In genomic region chr17:80141463-80142165, GRCh38 we compare ENCODE assay signal across 26 cellular contexts. TPM values are rescaled to one million over a fixed set of nuclear protein-coding genes. Genes with fewer than 3 reads are reported as not detected.
DNase-seq lines count a peak whose midpoint lies in the region; ATAC-seq, FAIRE-seq and TF ChIP-seq lines count a peak whose summit lies in the region.
"Had no signal": no experiment of that assay in that cellular context is flagged by ENCODE, and none has a peak within 500 bp of the region (broad histone marks: within the 10 kb centered on the region; RNA-seq: fewer than 3 reads in every experiment).

No MANE protein-coding gene starts in this region.

- no peak overlapping the region for H3K27ac ChIP-seq in HepG2 (ENCODE audit: extremely low read length, insufficient read depth, low read length)
- H3K27ac ChIP-seq in right lobe of liver: no peak overlapping the region
- no peak overlapping the region for H3K27ac ChIP-seq in neural progenitor cell
- no peak overlapping the region for H3K27ac ChIP-seq in ascending aorta
- H3K27ac ChIP-seq: 22Rv1, HL-60 had no signal

- H3K27me3 ChIP-seq in HepG2 (ENCODE audit: control insufficient read depth in 1 of 2, insufficient read depth in 2 of 2, low read length in 2 of 2) (no peaks in the 10 kb centered on the region; a peak in 1 of 5 replicates), right lobe of liver (no peaks in the 10 kb centered on the region), neural progenitor cell (no peaks in the 10 kb centered on the region), ascending aorta (no peaks in the 10 kb centered on the region)
- H3K27me3 ChIP-seq: BE2C, MG63 had no signal

- no peaks in the 10 kb centered on the region for H3K27me3 Mint-ChIP-seq in activated T-cell treated with anti-CD3 and anti-CD28 coated beads, Interleukin-2, amount 50 U/mL, for 24 hours
- peaks cover 4% of the 10 kb centered on the region for H3K27me3 Mint-ChIP-seq in neural progenitor cell (ENCODE audit: insufficient read depth, low read depth)
- H3K27me3 Mint-ChIP-seq: CD8-positive, alpha-beta memory T cell had no signal

- no peak for TF ChIP-seq EP300 in HepG2 (IDR thresholded peaks at IDR 0.05; ENCODE audit: low read depth in 2 of 2, low read length in 2 of 2)
- no peak for TF ChIP-seq EP300 in HepG2 (CRISPR knock-in tag; IDR thresholded peaks at IDR 0.05; ENCODE audit: borderline replicate concordance)

- H4K20me1 ChIP-seq in HepG2 (ENCODE audit: insufficient read depth, low read length) (peaks cover 26% of the 10 kb centered on the region), neural progenitor cell (ENCODE audit: low read depth) (peaks cover 49% of the 10 kb centered on the region)

- H3K79me2 ChIP-seq in HepG2 (ENCODE audit: insufficient read depth, low read length) (peaks cover 41% of the 10 kb centered on the region), neural progenitor cell (ENCODE audit: low read depth) (peaks cover 48% of the 10 kb centered on the region)

- TF ChIP-seq POLR2A in HepG2 (IDR thresholded peaks at IDR 0.05; ENCODE audit: insufficient read depth in 1 of 2, low read depth in 2 of 2, low read length in 2 of 2) (no peak), right lobe of liver (IDR thresholded peaks at IDR 0.05) (no peak)

- in situ Hi-C loops in HepG2 (cut with HindIII; ENCODE audit: extremely low pct_ligation_motif_present, low pct_unique_long_range_greater_than_20kb): no loop called here

- H3F3A ChIP-seq in neural progenitor cell (ENCODE audit: low read depth): peaks cover 17% of the 10 kb centered on the region

- peak; percentile 18 for DNase-seq in activated T-cell treated with anti-CD3 and anti-CD28 coated beads, Interleukin-2, amount 50 U/mL, for 24 hours
- DNase-seq in activated T-cell treated with anti-CD3 and anti-CD28 coated beads, Interleukin-2, amount 50 U/mL, for 48 hours: no peak
- DNase-seq in HepG2 (ENCODE audit: low spot score): no peak
- no peak for DNase-seq in right lobe of liver
- DNase-seq in neural progenitor cell (ENCODE audit: low spot score): peak; percentile 34
- DNase-seq in ecto neural progenitor cell (ENCODE audit: low spot score): no peak
- DNase-seq in ascending aorta (ENCODE audit: low spot score in 2 of 2): no peak
- DNase-seq: ACHN; BE2C; CD8-positive, alpha-beta memory T cell; DMS 273 treated with DMSO at 0.1 percent for 48 hours; DMS79; GF-D8; H7; Kasumi-1; MG63; NCI-H1105 treated with DMSO at 0.1 percent for 48 hours; NCI-H146; NCI-H1930; NCI-H2107; NCI-H524 treated with DMSO at 0.1 percent for 48 hours; NCI-H774 had no signal

- over 99% methylated on average over 7 of the region's 7 CpGs for WGBS in HepG2 (ENCODE audit: low lambda C conversion rate)
- 94% methylated on average over 6 of the region's 7 CpGs for WGBS in right lobe of liver (ENCODE audit: insufficient coverage, low coverage, low lambda C conversion rate, missing lambda C conversion rate)

- no peak for TF ChIP-seq RAD21 in HepG2 (CRISPR knock-in tag; IDR thresholded peaks at IDR 0.05)

- H3K9ac ChIP-seq in HepG2 (ENCODE audit: insufficient read depth, low read depth, low read length) (no peak overlapping the region), neural progenitor cell (peak overlapping the region; percentile 17)

- no peaks in the 10 kb centered on the region for H3K9me3 Mint-ChIP-seq in activated T-cell treated with anti-CD3 and anti-CD28 coated beads, Interleukin-2, amount 50 U/mL, for 24 hours
- H3K9me3 Mint-ChIP-seq in neural progenitor cell: no peaks in the 10 kb centered on the region
- H3K9me3 Mint-ChIP-seq: CD14-positive monocyte; CD8-positive, alpha-beta memory T cell had no signal

- no peak overlapping the region for H3K4me3 ChIP-seq in HepG2 (replicated peaks in 1 of 3; ENCODE audit: insufficient read depth in 1 of 3, low read depth in 2 of 3, low read length in 3 of 3)
- H3K4me3 ChIP-seq in right lobe of liver: no peak overlapping the region
- no peak overlapping the region for H3K4me3 ChIP-seq in neural progenitor cell
- no peak overlapping the region for H3K4me3 ChIP-seq in ascending aorta
- H3K4me3 ChIP-seq: MG63 had no signal

- BruUV-seq in HepG2 (replicated peaks; lab: Mats Ljungman, UMichigan): no TSS peak

- FAIRE-seq in HepG2 (lab: Jason Lieb, UNC): no peak
- FAIRE-seq: RCC 7860 had no signal

- POLR2A ChIA-PET in HepG2 (lab: Yijun Ruan, JAX): interaction anchor here (1.1 kb wide), 1 partner anchor 14 kb away, joined by 3 read pairs; no protein-coding TSS in a partner anchor

- intact Hi-C loops in HepG2 (cut with micrococcal nuclease; ENCODE audit: unreplicated experiment): no loop called here
- intact Hi-C loops in right lobe of liver (cut with DNase I): no loop called here
- intact Hi-C loops in ascending aorta (cut with DNase I): no loop called here

- CTCF ChIA-PET in HepG2 (lab: Yijun Ruan, JAX; ENCODE audit: low intra/inter-chr PET ratio, low total read pairs): no interaction called here

- H2AFZ ChIP-seq in HepG2 (ENCODE audit: low read length): no peak overlapping the region
- H2AFZ ChIP-seq in neural progenitor cell (replicated peaks): no peak overlapping the region

- ATAC-seq in HepG2 (no peak), right lobe of liver (no peak)

- H3K4me1 ChIP-seq in HepG2 (ENCODE audit: insufficient read depth, low read length) (peaks cover 28% of the 10 kb centered on the region), right lobe of liver (peaks cover 0 to 14% (median 7%) of the 10 kb centered on the region in 4 donors), neural progenitor cell (peaks cover 28% of the 10 kb centered on the region), ascending aorta (peaks cover 0 to 12% of the 10 kb centered on the region in 2 donors)
- H3K4me1 ChIP-seq: BE2C had no signal

- no peak for TF ChIP-seq CTCF in HepG2 (CRISPR knock-in tag; IDR thresholded peaks at IDR 0.05)
- TF ChIP-seq CTCF in right lobe of liver (IDR thresholded peaks at IDR 0.05): no peak
- no peak for TF ChIP-seq CTCF in neural progenitor cell (IDR thresholded peaks at IDR 0.05)
- TF ChIP-seq CTCF in ascending aorta (IDR thresholded peaks at IDR 0.05): no peak

- H3K9me3 ChIP-seq in HepG2 (ENCODE audit: low read length): no peaks in the 10 kb centered on the region
- no peaks in the 10 kb centered on the region for H3K9me3 ChIP-seq in right lobe of liver
- H3K9me3 ChIP-seq in neural progenitor cell (ENCODE audit: low read depth): no peaks in the 10 kb centered on the region
- no peaks in the 10 kb centered on the region for H3K9me3 ChIP-seq in ascending aorta
- H3K9me3 ChIP-seq: BE2C, MG63 had no signal

- no peak overlapping the region for H3K4me2 ChIP-seq in HepG2 (ENCODE audit: low read depth, low read length)
- no peak overlapping the region for H3K4me2 ChIP-seq in neural progenitor cell

- H3K4me3 Mint-ChIP-seq in activated T-cell treated with anti-CD3 and anti-CD28 coated beads, Interleukin-2, amount 50 U/mL, for 24 hours: no peak overlapping the region
- no peak overlapping the region for H3K4me3 Mint-ChIP-seq in neural progenitor cell
- H3K4me3 Mint-ChIP-seq: CD14-positive monocyte had no signal

- H3K27ac Mint-ChIP-seq in activated T-cell treated with anti-CD3 and anti-CD28 coated beads, Interleukin-2, amount 50 U/mL, for 24 hours: peak overlapping the region; percentile 68
- H3K27ac Mint-ChIP-seq in neural progenitor cell: no peak overlapping the region

- H3K36me3 Mint-ChIP-seq in activated T-cell treated with anti-CD3 and anti-CD28 coated beads, Interleukin-2, amount 50 U/mL, for 24 hours (ENCODE audit: low read depth): peaks cover 97% of the 10 kb centered on the region
- H3K36me3 Mint-ChIP-seq in neural progenitor cell: peaks cover 44% of the 10 kb centered on the region

- H3K36me3 ChIP-seq in HepG2 (replicated peaks in 1 of 2; ENCODE audit: control insufficient read depth in 1 of 2, insufficient read depth in 2 of 2, low read length in 2 of 2) (peaks cover 43 to 86% of the 10 kb centered on the region in 2 experiments), right lobe of liver (peaks cover 6 to 73% (median 53%) of the 10 kb centered on the region in 4 donors), neural progenitor cell (peaks cover 27% of the 10 kb centered on the region), ascending aorta (peaks cover 74 to 75% of the 10 kb centered on the region in 2 donors)

- peaks cover 39% of the 10 kb centered on the region for H3K4me1 Mint-ChIP-seq in activated T-cell treated with anti-CD3 and anti-CD28 coated beads, Interleukin-2, amount 50 U/mL, for 24 hours (ENCODE audit: low read depth)
- H3K4me1 Mint-ChIP-seq in neural progenitor cell: peaks cover 34% of the 10 kb centered on the region

RNA-seq across cellular contexts. Expression of gene EIF4A3, which starts 5.3 kb away (rescaled TPM):
- total RNA-seq in HepG2 (2016; rRNA removed; fragmentation: Illumina TruSeq; extraction: Trizol) (187 and 239 TPM in 2 replicates), right lobe of liver (10 to 100 TPM; 21.6 to 41.7 (median 32.2) TPM), neural progenitor cell (ENCODE audit: low replicate concordance) (89.3 and 102 TPM in 2 replicates), ascending aorta (78.9 TPM)
- 22.3 and 28.3 TPM in 2 replicates for total RNA-seq in HepG2 (2016; cell fraction: cytosol; rRNA removed; fragmentation: Illumina TruSeq; extraction: Trizol; ENCODE audit: low read depth)
- 185 and 243 TPM in 2 replicates for total RNA-seq in HepG2 (2016; cell fraction: insoluble cytoplasmic fraction; rRNA removed; fragmentation: Illumina TruSeq; extraction: Trizol)
- 36.4 and 40.0 TPM in 2 replicates for total RNA-seq in HepG2 (2016; cell fraction: membrane; rRNA removed; fragmentation: Illumina TruSeq; extraction: Trizol)
- 83.4 and 83.5 TPM in 2 replicates for total RNA-seq in HepG2 (2016; cell fraction: nucleus; rRNA removed; fragmentation: Illumina TruSeq; extraction: Trizol)
- polyA plus RNA-seq in HepG2 (2011; rRNA removed): 121 and 145 TPM in 2 replicates
- polyA plus RNA-seq in HepG2 (2011; cell fraction: cytosol; rRNA removed): 103 and 117 TPM in 2 replicates
- polyA plus RNA-seq in HepG2 (2011; cell fraction: nucleus; rRNA removed): 77.0 and 103 TPM in 2 replicates
- 104 and 124 TPM in 2 replicates for polyA plus RNA-seq in HepG2 (2012)
- polyA plus RNA-seq in HepG2 (2016; cell fraction: cytosol; fragmentation: Illumina TruSeq; extraction: Trizol; ENCODE audit: low read depth): 8.3 and 9.0 TPM in 2 replicates
- polyA plus RNA-seq in HepG2 (2016; cell fraction: insoluble cytoplasmic fraction; fragmentation: Illumina TruSeq; extraction: Trizol; ENCODE audit: low read depth): 233 and 236 TPM in 2 replicates
- polyA plus RNA-seq in HepG2 (2016; cell fraction: membrane; fragmentation: Illumina TruSeq; extraction: Trizol; ENCODE audit: low read depth): 19.8 and 20.6 TPM in 2 replicates
- 120 and 131 TPM in 2 replicates for polyA plus RNA-seq in HepG2 (2016; cell fraction: nucleus; fragmentation: Illumina TruSeq; extraction: Trizol; ENCODE audit: insufficient read depth, low read depth)
- polyA minus RNA-seq in HepG2 (2011; rRNA and poly(A)+ RNA removed; ENCODE audit: low replicate concordance): 54.2 and 110 TPM in 2 replicates
- polyA minus RNA-seq in HepG2 (2011; cell fraction: cytosol; rRNA and poly(A)+ RNA removed): 55.3 and 55.4 TPM in 2 replicates
- 61.8 and 65.1 TPM in 2 replicates for polyA minus RNA-seq in HepG2 (2011; cell fraction: nucleus; rRNA and poly(A)+ RNA removed)

RNA-seq across cellular contexts. Expression of gene CARD14, which starts 28.2 kb away (rescaled TPM):
- total RNA-seq in HepG2 (2016; rRNA removed; fragmentation: Illumina TruSeq; extraction: Trizol): 0.11 TPM in 1 of 2 replicates, not detected in the other
- not detected in 2 replicates for total RNA-seq in HepG2 (2016; cell fraction: cytosol; rRNA removed; fragmentation: Illumina TruSeq; extraction: Trizol; ENCODE audit: low read depth)
- 0.06 TPM in 1 of 2 replicates, not detected in the other for total RNA-seq in HepG2 (2016; cell fraction: insoluble cytoplasmic fraction; rRNA removed; fragmentation: Illumina TruSeq; extraction: Trizol)
- total RNA-seq in HepG2 (2016; cell fraction: membrane; rRNA removed; fragmentation: Illumina TruSeq; extraction: Trizol): not detected in 2 replicates
- total RNA-seq in HepG2 (2016; cell fraction: nucleus; rRNA removed; fragmentation: Illumina TruSeq; extraction: Trizol): not detected in 2 replicates
- polyA plus RNA-seq in HepG2 (2011; rRNA removed): 0.03 TPM in 1 of 2 replicates, not detected in the other
- not detected in 2 replicates for polyA plus RNA-seq in HepG2 (2011; cell fraction: cytosol; rRNA removed)
- 0.05 and 0.11 TPM in 2 replicates for polyA plus RNA-seq in HepG2 (2011; cell fraction: nucleus; rRNA removed)
- 0.16 and 0.19 TPM in 2 replicates for polyA plus RNA-seq in HepG2 (2012)
- polyA plus RNA-seq in HepG2 (2016; cell fraction: cytosol; fragmentation: Illumina TruSeq; extraction: Trizol; ENCODE audit: low read depth): not detected in 2 replicates
- not detected in 2 replicates for polyA plus RNA-seq in HepG2 (2016; cell fraction: insoluble cytoplasmic fraction; fragmentation: Illumina TruSeq; extraction: Trizol; ENCODE audit: low read depth)
- not detected in 2 replicates for polyA plus RNA-seq in HepG2 (2016; cell fraction: membrane; fragmentation: Illumina TruSeq; extraction: Trizol; ENCODE audit: low read depth)
- 0.21 TPM in 1 of 2 replicates, not detected in the other for polyA plus RNA-seq in HepG2 (2016; cell fraction: nucleus; fragmentation: Illumina TruSeq; extraction: Trizol; ENCODE audit: insufficient read depth, low read depth)
- 0.22 and 5.5 TPM in 2 replicates for polyA minus RNA-seq in HepG2 (2011; rRNA and poly(A)+ RNA removed; ENCODE audit: low replicate concordance)
- not detected in 2 replicates for polyA minus RNA-seq in HepG2 (2011; cell fraction: cytosol; rRNA and poly(A)+ RNA removed)
- not detected in 2 replicates for polyA minus RNA-seq in HepG2 (2011; cell fraction: nucleus; rRNA and poly(A)+ RNA removed)
- under 1 TPM in 3 of 6 experiments, not detected in 3; 0.20 to 0.29 (median 0.22) TPM for total RNA-seq in right lobe of liver
- 0.56 and 0.60 TPM in 2 replicates for total RNA-seq in neural progenitor cell (ENCODE audit: low replicate concordance)
- 1.1 TPM for total RNA-seq in ascending aorta
- total RNA-seq: CD8-positive, alpha-beta memory T cell had no signal
- polyA plus RNA-seq: CD8-positive, alpha-beta memory T cell had no signal

RNA-seq across cellular contexts. Expression of gene GAA, which starts 40.2 kb away (rescaled TPM):
- total RNA-seq in HepG2 (2016; rRNA removed; fragmentation: Illumina TruSeq; extraction: Trizol): 13.4 and 36.4 TPM in 2 replicates
- total RNA-seq in HepG2 (2016; cell fraction: cytosol; rRNA removed; fragmentation: Illumina TruSeq; extraction: Trizol; ENCODE audit: low read depth): 13.8 and 16.4 TPM in 2 replicates
- 12.1 and 36.9 TPM in 2 replicates for total RNA-seq in HepG2 (2016; cell fraction: insoluble cytoplasmic fraction; rRNA removed; fragmentation: Illumina TruSeq; extraction: Trizol)
- total RNA-seq in HepG2 (2016; cell fraction: membrane; rRNA removed; fragmentation: Illumina TruSeq; extraction: Trizol): 20.3 and 20.7 TPM in 2 replicates
- total RNA-seq in HepG2 (2016; cell fraction: nucleus; rRNA removed; fragmentation: Illumina TruSeq; extraction: Trizol): 47.6 and 57.6 TPM in 2 replicates
- polyA plus RNA-seq in HepG2 (2011; rRNA removed): 21.6 and 23.6 TPM in 2 replicates
- polyA plus RNA-seq in HepG2 (2011; cell fraction: cytosol; rRNA removed): 16.3 and 29.8 TPM in 2 replicates
- 231 and 320 TPM in 2 replicates for polyA plus RNA-seq in HepG2 (2011; cell fraction: nucleus; rRNA removed)
- polyA plus RNA-seq in HepG2 (2012): 50.7 and 73.8 TPM in 2 replicates
- 11.3 and 13.9 TPM in 2 replicates for polyA plus RNA-seq in HepG2 (2016; cell fraction: cytosol; fragmentation: Illumina TruSeq; extraction: Trizol; ENCODE audit: low read depth)
- 16.7 and 22.9 TPM in 2 replicates for polyA plus RNA-seq in HepG2 (2016; cell fraction: insoluble cytoplasmic fraction; fragmentation: Illumina TruSeq; extraction: Trizol; ENCODE audit: low read depth)
- 13.9 and 14.3 TPM in 2 replicates for polyA plus RNA-seq in HepG2 (2016; cell fraction: membrane; fragmentation: Illumina TruSeq; extraction: Trizol; ENCODE audit: low read depth)
- 136 and 145 TPM in 2 replicates for polyA plus RNA-seq in HepG2 (2016; cell fraction: nucleus; fragmentation: Illumina TruSeq; extraction: Trizol; ENCODE audit: insufficient read depth, low read depth)
- 7.2 and 27.1 TPM in 2 replicates for polyA minus RNA-seq in HepG2 (2011; rRNA and poly(A)+ RNA removed; ENCODE audit: low replicate concordance)
- polyA minus RNA-seq in HepG2 (2011; cell fraction: cytosol; rRNA and poly(A)+ RNA removed): 22.9 and 24.2 TPM in 2 replicates
- polyA minus RNA-seq in HepG2 (2011; cell fraction: nucleus; rRNA and poly(A)+ RNA removed): 20.3 and 21.2 TPM in 2 replicates
- total RNA-seq in right lobe of liver: 10 to 100 TPM; 42.7 to 94.1 (median 71.0) TPM
- 15.2 and 78.3 TPM in 2 replicates for total RNA-seq in neural progenitor cell (ENCODE audit: low replicate concordance)
- 91.6 TPM for total RNA-seq in ascending aorta

Comparison
In these comparisons a context has a peak if more than half of its experiments do, and no peak if none do; other contexts are left out.
1. DNase-seq: peak in activated T-cell treated with anti-CD3 and anti-CD28 coated beads, Interleukin-2, amount 50 U/mL, for 24 hours (single experiment) and neural progenitor cell (single experiment); none in activated T-cell treated with anti-CD3 and anti-CD28 coated beads, Interleukin-2, amount 50 U/mL, for 48 hours (0 of 2), HepG2 (single experiment), right lobe of liver (0 of 3), ecto neural progenitor cell (single experiment) and ascending aorta (0 of 2).